In the genomic region with DNA sequence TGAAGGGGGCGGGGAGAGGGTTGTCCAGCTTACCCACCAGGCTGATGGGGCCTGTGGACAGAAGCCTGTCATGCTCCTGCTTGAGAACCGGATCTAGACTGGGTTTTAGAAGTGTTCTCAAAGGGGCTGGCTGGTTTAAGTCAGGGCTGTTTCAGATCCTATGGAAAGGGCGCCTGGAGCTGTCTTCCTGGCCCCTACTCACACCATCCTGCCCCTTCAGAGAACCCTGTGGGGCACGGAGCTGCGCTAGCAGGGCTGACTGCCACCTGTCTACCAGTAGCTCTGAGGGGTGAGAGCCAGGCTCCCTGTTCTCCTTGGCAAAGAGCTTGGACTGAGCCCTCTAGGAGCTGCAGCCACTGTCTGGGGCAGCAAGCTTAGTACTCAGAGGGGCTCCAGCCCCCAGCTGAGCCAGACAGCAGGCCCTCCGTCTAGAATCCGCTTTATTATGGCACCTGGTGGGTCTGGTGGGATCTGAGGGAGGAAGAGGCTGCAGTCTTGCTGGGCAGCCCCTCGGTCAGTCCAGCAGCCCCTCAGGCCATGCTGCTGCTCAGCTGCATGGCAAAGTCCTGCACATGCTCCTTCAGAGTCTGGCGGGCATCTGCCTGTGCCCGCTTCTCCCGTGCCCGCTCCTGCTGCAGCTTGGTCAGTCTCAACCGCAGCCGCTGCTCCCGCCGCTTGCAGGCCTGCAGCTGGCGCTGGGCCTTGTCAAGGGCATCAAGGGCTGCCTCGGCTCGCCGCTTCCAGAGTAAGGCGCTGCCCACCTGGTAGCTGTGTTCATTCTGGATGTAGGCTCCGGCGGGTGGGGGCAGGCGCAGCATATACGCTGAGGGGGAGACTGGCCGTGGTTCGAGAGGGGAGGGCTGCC, we compare ENCODE assay signal across 10 cellular contexts. TPM values are rescaled to one million over a fixed set of nuclear protein-coding genes. Genes with fewer than 3 reads are reported as not detected.
A peak's percentile ranks its signal among the peaks of the same experiment; 100 is the strongest.
DNase-seq lines count a peak whose midpoint lies in the region; ATAC-seq and TF ChIP-seq lines count a peak whose summit lies in the region.
"Had no signal": no experiment of that assay in that cellular context is flagged by ENCODE, and none has a peak within 500 bp of the region (broad histone marks: within the 10 kb centered on the region; RNA-seq: fewer than 3 reads in every experiment).

No MANE protein-coding gene starts in this region.

- H3K4me1 Mint-ChIP-seq in activated T-cell treated with anti-CD3 and anti-CD28 coated beads, Interleukin-2, amount 50 U/mL, for 4 hours (ENCODE audit: low read depth), result peaks cover 27% of the 10 kb centered on the region
- H3K4me1 Mint-ChIP-seq in effector memory CD8-positive, alpha-beta T cell (ENCODE audit: low read depth in 2 of 2), result peaks cover 22 to 27% of the 10 kb centered on the region in 2 donors
- peaks cover 43% of the 10 kb centered on the region for H3K4me1 Mint-ChIP-seq in stimulated activated naive CD8-positive, alpha-beta T cell treated with anti-CD3 and anti-CD28 coated beads, Interleukin-15, amount 100 ng/mL, for 72 hours

- CTCF ChIA-PET in OCI-LY7 (lab: Charles Lee; ENCODE audit: unreplicated experiment), result interaction anchor here (0.7 kb wide), 1 partner anchor 252 kb away, joined by 3 read pairs; no protein-coding TSS in a partner anchor

- peak overlapping the region; percentile 83 for H3K4me3 ChIP-seq in OCI-LY7 (ENCODE audit: low read depth, low read length, poor library complexity, severe bottlenecking)

- H3K27ac ChIP-seq in OCI-LY7 (ENCODE audit: low read depth, low read length, poor library complexity, severe bottlenecking), result peak overlapping the region; percentile 0

- no peak for DNase-seq in activated T-cell treated with anti-CD3 and anti-CD28 coated beads, Interleukin-2, amount 50 U/mL, for 4 hours
- DNase-seq in activated T-cell treated with anti-CD3 and anti-CD28 coated beads for 4 hours (no peak), OCI-LY7 (ENCODE audit: low spot score) (no peak), NOMO-1 (lab: John Stamatoyannopoulos, UW; ENCODE audit: unreplicated experiment in 2 of 2) (no peak)
- no peak for DNase-seq in effector memory CD8-positive, alpha-beta T cell
- DNase-seq in stimulated activated naive CD8-positive, alpha-beta T cell treated with anti-CD3 and anti-CD28 coated beads, Interleukin-15, amount 100 ng/mL, for 72 hours, result no peak
- DNase-seq: NCI-H82 had no signal

- peaks cover 30% of the 10 kb centered on the region for H3K79me2 ChIP-seq in OCI-LY7 (ENCODE audit: insufficient read depth, low read depth, low read length)
- H3K79me2 ChIP-seq: parathyroid adenoma had no signal

- H3K27me3 Mint-ChIP-seq in activated T-cell treated with anti-CD3 and anti-CD28 coated beads, Interleukin-2, amount 50 U/mL, for 4 hours (ENCODE audit: low read depth), result no peaks in the 10 kb centered on the region
- H3K27me3 Mint-ChIP-seq in effector memory CD8-positive, alpha-beta T cell, result no peaks in the 10 kb centered on the region
- H3K27me3 Mint-ChIP-seq in stimulated activated naive CD8-positive, alpha-beta T cell treated with anti-CD3 and anti-CD28 coated beads, Interleukin-15, amount 100 ng/mL, for 72 hours, result no peaks in the 10 kb centered on the region

- TF ChIP-seq CTCF in OCI-LY7 (conservative IDR thresholded peaks at IDR 0.05; ENCODE audit: low read length), result no peak

- ATAC-seq in activated T-cell treated with anti-CD3 and anti-CD28 coated beads, Interleukin-2, amount 50 U/mL, for 4 hours, result no peak
- ATAC-seq in effector memory CD8-positive, alpha-beta T cell (replicated peaks), result no peak
- ATAC-seq in stimulated activated naive CD8-positive, alpha-beta T cell treated with anti-CD3 and anti-CD28 coated beads, Interleukin-15, amount 100 ng/mL, for 72 hours, result no peak
- ATAC-seq in GM18861 (IDR thresholded peaks at IDR 0.05; ENCODE audit: unreplicated experiment) (no peak), GM21825 (IDR thresholded peaks at IDR 0.05; ENCODE audit: unreplicated experiment) (no peak)

- no peaks in the 10 kb centered on the region for H3K9me3 ChIP-seq in OCI-LY7 (ENCODE audit: low read length)

- H3K27ac Mint-ChIP-seq in effector memory CD8-positive, alpha-beta T cell, result peak overlapping the region in 1 of 2 donors; percentile 100
- H3K27ac Mint-ChIP-seq in stimulated activated naive CD8-positive, alpha-beta T cell treated with anti-CD3 and anti-CD28 coated beads, Interleukin-15, amount 100 ng/mL, for 72 hours, result peak overlapping the region in 1 of 2 donors; percentile 95

- intact Hi-C loops in OCI-LY7 (cut with micrococcal nuclease; ENCODE audit: unreplicated experiment), result loop anchor here (10.0 kb wide), 1 partner anchor 145 kb away; a partner anchor contains a TSS

- no peaks in the 10 kb centered on the region for H4K20me1 ChIP-seq in OCI-LY7 (ENCODE audit: insufficient read depth, low read length)

- peaks cover 5% of the 10 kb centered on the region for H3K36me3 Mint-ChIP-seq in activated T-cell treated with anti-CD3 and anti-CD28 coated beads, Interleukin-2, amount 50 U/mL, for 4 hours (ENCODE audit: insufficient read depth)
- peaks cover 58% of the 10 kb centered on the region for H3K36me3 Mint-ChIP-seq in effector memory CD8-positive, alpha-beta T cell (ENCODE audit: insufficient read depth)

- BruUV-seq in OCI-LY7 (replicated peaks; lab: Mats Ljungman, UMichigan), result no TSS peak

- H3K4me3 Mint-ChIP-seq in activated T-cell treated with anti-CD3 and anti-CD28 coated beads, Interleukin-2, amount 50 U/mL, for 4 hours, result peak overlapping the region; percentile 92
- peak overlapping the region; percentile 93 to 97 for H3K4me3 Mint-ChIP-seq in effector memory CD8-positive, alpha-beta T cell
- peak overlapping the region; percentile 93 to 98 for H3K4me3 Mint-ChIP-seq in stimulated activated naive CD8-positive, alpha-beta T cell treated with anti-CD3 and anti-CD28 coated beads, Interleukin-15, amount 100 ng/mL, for 72 hours

- H2AFZ ChIP-seq in OCI-LY7 (ENCODE audit: low read length), result no peak overlapping the region
- H2AFZ ChIP-seq: parathyroid adenoma had no signal

- POLR2A ChIA-PET in OCI-LY7 (lab: Charles Lee), result no interaction called here

- H3K4me2 ChIP-seq in OCI-LY7 (ENCODE audit: low read length), result peak overlapping the region; percentile 100

- H3K36me3 ChIP-seq in OCI-LY7 (ENCODE audit: insufficient read depth, low read length), result peaks cover 41% of the 10 kb centered on the region

- H3K9me2 ChIP-seq in OCI-LY7 (ENCODE audit: insufficient read depth, low read length), result no peaks in the 10 kb centered on the region

- no peaks in the 10 kb centered on the region for H3K9me3 Mint-ChIP-seq in activated T-cell treated with anti-CD3 and anti-CD28 coated beads, Interleukin-2, amount 50 U/mL, for 4 hours
- no peaks in the 10 kb centered on the region for H3K9me3 Mint-ChIP-seq in effector memory CD8-positive, alpha-beta T cell
- H3K9me3 Mint-ChIP-seq in stimulated activated naive CD8-positive, alpha-beta T cell treated with anti-CD3 and anti-CD28 coated beads, Interleukin-15, amount 100 ng/mL, for 72 hours, result no peaks in the 10 kb centered on the region

- H3K4me1 ChIP-seq in OCI-LY7 (ENCODE audit: insufficient read depth, low read length, poor library complexity, severe bottlenecking), result peaks cover 36% of the 10 kb centered on the region

RNA-seq across cellular contexts. Expression of a gene that starts 2.3 kb away (rescaled TPM):
- 10 to 100 TPM; 53.6 to 55.0 (median 53.6) TPM for total RNA-seq in activated T-cell treated with anti-CD3 and anti-CD28 coated beads, Interleukin-2, amount 50 U/mL, for 4 hours
- 60.4 and 73.0 TPM in 2 replicates for total RNA-seq in OCI-LY7 (2014; rRNA removed; shearing (Covaris generic))
- total RNA-seq in OCI-LY7 (2022), result 35.8 and 36.3 TPM in 2 replicates

RNA-seq across cellular contexts. Expression of a gene that starts 15.4 kb away (rescaled TPM):
- total RNA-seq in activated T-cell treated with anti-CD3 and anti-CD28 coated beads, Interleukin-2, amount 50 U/mL, for 4 hours, result under 1 TPM in 1 of 3 donors, not detected in 2; 0.13 TPM
- 0.06 TPM in 1 of 2 replicates, not detected in the other for total RNA-seq in OCI-LY7 (2014; rRNA removed; shearing (Covaris generic))
- 0.30 and 0.32 TPM in 2 replicates for total RNA-seq in OCI-LY7 (2022)

RNA-seq across cellular contexts. Expression of a gene that starts 17.5 kb away (rescaled TPM):
- 10 to 100 TPM; 82.4 to 96.6 (median 84.7) TPM for total RNA-seq in activated T-cell treated with anti-CD3 and anti-CD28 coated beads, Interleukin-2, amount 50 U/mL, for 4 hours
- 46.8 and 48.3 TPM in 2 replicates for total RNA-seq in OCI-LY7 (2014; rRNA removed; shearing (Covaris generic))
- 54.9 and 61.8 TPM in 2 replicates for total RNA-seq in OCI-LY7 (2022)

RNA-seq across cellular contexts. Expression of a gene that starts 32.5 kb away (rescaled TPM):
- total RNA-seq in activated T-cell treated with anti-CD3 and anti-CD28 coated beads, Interleukin-2, amount 50 U/mL, for 4 hours, result under 1 TPM; 0.30 to 0.78 (median 0.47) TPM
- total RNA-seq in OCI-LY7 (2014; rRNA removed; shearing (Covaris generic)), result 0.47 TPM in 1 of 2 replicates, not detected in the other
- not detected in 2 replicates for total RNA-seq in OCI-LY7 (2022)

RNA-seq across cellular contexts. Expression of a gene that starts 32.8 kb away (rescaled TPM):
- under 1 TPM in 2 of 3 donors, not detected in 1; 0.10 to 0.13 TPM for total RNA-seq in activated T-cell treated with anti-CD3 and anti-CD28 coated beads, Interleukin-2, amount 50 U/mL, for 4 hours
- not detected in 2 replicates for total RNA-seq in OCI-LY7 (2014; rRNA removed; shearing (Covaris generic))
- not detected in 2 replicates for total RNA-seq in OCI-LY7 (2022)
